In the genomic region with DNA sequence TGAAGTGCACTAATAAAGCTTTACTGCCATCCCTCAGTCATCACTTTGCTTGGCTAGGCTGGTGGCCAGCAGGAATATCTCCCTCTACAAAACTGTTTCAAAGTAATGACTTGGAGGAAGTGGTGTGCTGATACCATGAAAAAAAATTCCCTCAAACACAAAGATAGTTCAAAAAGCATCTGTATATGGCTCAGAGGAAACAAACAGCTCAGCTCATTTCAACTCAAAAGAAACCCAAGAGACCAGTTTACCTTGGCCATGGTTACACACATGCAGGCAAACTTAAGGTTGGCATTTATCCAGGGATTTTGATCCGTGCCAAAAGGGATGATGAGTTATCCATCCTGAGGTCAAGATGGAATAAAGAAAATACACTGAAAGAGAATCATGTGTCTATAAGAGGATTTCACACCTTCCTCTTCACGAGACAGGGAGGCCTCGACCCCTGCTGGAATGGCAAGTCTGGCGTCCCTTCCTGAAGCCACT, we compare ENCODE assay signal across 9 cellular contexts. TPM values are rescaled to one million over a fixed set of nuclear protein-coding genes. Genes with fewer than 3 reads are reported as not detected.
DNase-seq lines count a peak whose midpoint lies in the region; ATAC-seq and TF ChIP-seq lines count a peak whose summit lies in the region.
"Had no signal": no experiment of that assay in that cellular context is flagged by ENCODE, and none has a peak within 500 bp of the region (broad histone marks: within the 10 kb centered on the region; RNA-seq: fewer than 3 reads in every experiment).

No MANE protein-coding gene starts in this region.

- no peak overlapping the region for H3K9ac ChIP-seq in fibroblast of lung (ENCODE audit: insufficient read depth, low read length)

- peaks cover 10% of the 10 kb centered on the region for H3K4me1 ChIP-seq in fibroblast of lung (ENCODE audit: control insufficient read depth, extremely low read depth, insufficient read depth, low read length)
- H3K4me1 ChIP-seq: uterus had no signal

- H3K9me3 Mint-ChIP-seq in activated CD4-positive, alpha-beta T cell treated with anti-CD3 and anti-CD28 coated beads for 36 hours (ENCODE audit: low read depth), result no peaks in the 10 kb centered on the region
- H3K9me3 Mint-ChIP-seq in stimulated activated naive CD8-positive, alpha-beta T cell treated with anti-CD3 and anti-CD28 coated beads, Interleukin-15, amount 100 ng/mL, for 72 hours, result no peaks in the 10 kb centered on the region

- peak; percentile 67 for ATAC-seq in activated CD4-positive, alpha-beta T cell treated with anti-CD3 and anti-CD28 coated beads for 36 hours
- peak; percentile 72 for ATAC-seq in SK-N-SH treated with all-trans-retinoic acid at 6 μM for 48 hours
- ATAC-seq in stimulated activated naive CD8-positive, alpha-beta T cell treated with anti-CD3 and anti-CD28 coated beads, Interleukin-15, amount 100 ng/mL, for 72 hours, result peak; percentile 64

- no peaks in the 10 kb centered on the region for H4K20me1 ChIP-seq in fibroblast of lung (ENCODE audit: control insufficient read depth, extremely low read depth, insufficient read depth, low read length)

- no peak for TF ChIP-seq CTCF in fibroblast of lung (conservative IDR thresholded peaks at IDR 0.05 in 1 of 2, IDR thresholded peaks at IDR 0.05 in 1 of 2; ENCODE audit: low read depth in 1 of 2, low read length in 2 of 2)

- no peak overlapping the region for H2AFZ ChIP-seq in fibroblast of lung (ENCODE audit: low read length)

- no peaks in the 10 kb centered on the region for H3K27me3 Mint-ChIP-seq in activated CD4-positive, alpha-beta T cell treated with anti-CD3 and anti-CD28 coated beads for 36 hours
- H3K27me3 Mint-ChIP-seq in stimulated activated naive CD8-positive, alpha-beta T cell treated with anti-CD3 and anti-CD28 coated beads, Interleukin-15, amount 100 ng/mL, for 72 hours, result no peaks in the 10 kb centered on the region

- H3K4me1 Mint-ChIP-seq in activated CD4-positive, alpha-beta T cell treated with anti-CD3 and anti-CD28 coated beads for 36 hours, result peaks cover 88% of the 10 kb centered on the region
- peaks cover 89% of the 10 kb centered on the region for H3K4me1 Mint-ChIP-seq in stimulated activated naive CD8-positive, alpha-beta T cell treated with anti-CD3 and anti-CD28 coated beads, Interleukin-15, amount 100 ng/mL, for 72 hours

- intact Hi-C loops in activated CD4-positive, alpha-beta T cell treated with anti-CD3 and anti-CD28 coated beads for 36 hours (cut with DNase I, micrococcal nuclease), result loop anchor here in 1 of 2 experiments (2.0 kb wide), 1 partner anchor 15 kb away; no protein-coding TSS in a partner anchor

- peaks cover 35% of the 10 kb centered on the region for H3K36me3 Mint-ChIP-seq in activated CD4-positive, alpha-beta T cell treated with anti-CD3 and anti-CD28 coated beads for 36 hours (ENCODE audit: low read depth)

- H3K4me2 ChIP-seq in fibroblast of lung (ENCODE audit: extremely low read depth, insufficient read depth, low read length), result peak overlapping the region; percentile 5

- no peak overlapping the region for H3K4me3 ChIP-seq in fibroblast of lung (replicated peaks in 1 of 4; ENCODE audit: control extremely low read depth in 1 of 4, insufficient read depth in 1 of 4, low read depth in 3 of 4, low read length in 4 of 4)
- H3K4me3 ChIP-seq: uterus had no signal

- no peaks in the 10 kb centered on the region for H3K9me3 ChIP-seq in fibroblast of lung (ENCODE audit: control insufficient read depth, insufficient read depth, low read depth, low read length)
- H3K9me3 ChIP-seq: uterus had no signal

- H3K27ac ChIP-seq in fibroblast of lung (ENCODE audit: insufficient read depth, low read length), result no peak overlapping the region

- peak overlapping the region; percentile 88 for H3K27ac Mint-ChIP-seq in activated CD4-positive, alpha-beta T cell treated with anti-CD3 and anti-CD28 coated beads for 36 hours
- H3K27ac Mint-ChIP-seq in stimulated activated naive CD8-positive, alpha-beta T cell treated with anti-CD3 and anti-CD28 coated beads, Interleukin-15, amount 100 ng/mL, for 72 hours, result peak overlapping the region in 1 of 2 donors; percentile 67

- CTCF ChIA-PET in activated CD4-positive, alpha-beta T cell treated with anti-CD3 and anti-CD28 coated beads for 36 hours (lab: Charles Lee), result interaction anchor here (0.7 to 2.3 kb wide), 11 partner anchors 8 to 153 kb away, joined by 3 to 13 read pairs (median 4); partner anchors contain the start of gene WIPF1

- no peaks in the 10 kb centered on the region for H3K36me3 ChIP-seq in fibroblast of lung (ENCODE audit: control insufficient read depth, insufficient read depth, low read length)
- H3K36me3 ChIP-seq: uterus had no signal

- H3K4me3 Mint-ChIP-seq in activated CD4-positive, alpha-beta T cell treated with anti-CD3 and anti-CD28 coated beads for 36 hours, result peak overlapping the region; percentile 17
- peak overlapping the region; percentile 16 to 26 for H3K4me3 Mint-ChIP-seq in stimulated activated naive CD8-positive, alpha-beta T cell treated with anti-CD3 and anti-CD28 coated beads, Interleukin-15, amount 100 ng/mL, for 72 hours

- no peak for DNase-seq in activated CD4-positive, alpha-beta T cell treated with anti-CD3 and anti-CD28 coated beads for 36 hours
- no peak for DNase-seq in activated CD4-positive, alpha-beta T cell treated with anti-CD3 and anti-CD28 coated beads for 48 hours
- peak; percentile 38 to 85 for DNase-seq in fibroblast of lung (ENCODE audit: low read depth in 2 of 2)
- no peak for DNase-seq in stimulated activated naive CD8-positive, alpha-beta T cell treated with anti-CD3 and anti-CD28 coated beads, Interleukin-15, amount 100 ng/mL, for 72 hours
- no peak for DNase-seq in activated CD4-positive, CD25-positive, alpha-beta regulatory T cell treated with anti-CD3 and anti-CD28 coated beads, Interleukin-2, amount 50 U/mL, for 72 hours
- DNase-seq in COLO829 (ENCODE audit: low spot score), result no peak
- no peak for DNase-seq in stimulated activated CD4-positive, alpha-beta T cell treated with anti-CD3 and anti-CD28 coated beads, Interleukin-2, amount 100 ng/mL, for 48 hours
- DNase-seq: uterus had no signal

- no peaks in the 10 kb centered on the region for H3K79me2 ChIP-seq in fibroblast of lung (ENCODE audit: control insufficient read depth, insufficient read depth, low read length)

- H3K27me3 ChIP-seq in fibroblast of lung (ENCODE audit: control insufficient read depth, insufficient read depth, low read length), result no peaks in the 10 kb centered on the region
- H3K27me3 ChIP-seq: uterus had no signal

- POLR2A ChIA-PET in activated CD4-positive, alpha-beta T cell treated with anti-CD3 and anti-CD28 coated beads for 36 hours (lab: Charles Lee), result interaction anchor here (1.0 kb wide), 1 partner anchor 18 kb away, joined by 3 read pairs; the partner anchor contains the start of gene WIPF1

TF ChIP-seq in SK-N-SH treated with all-trans-retinoic acid at 6 μM for 48 hours, 23 proteins besides CTCF, POLR2A, EP300 and RAD21:
- peak; percentile 47 for TF ChIP-seq ISL1 (CRISPR knock-in tag; IDR thresholded peaks at IDR 0.05)
- no peak for TF ChIP-seq ZFP30 (CRISPR knock-in tag; IDR thresholded peaks at IDR 0.05)
- TF ChIP-seq, protein P1, sequence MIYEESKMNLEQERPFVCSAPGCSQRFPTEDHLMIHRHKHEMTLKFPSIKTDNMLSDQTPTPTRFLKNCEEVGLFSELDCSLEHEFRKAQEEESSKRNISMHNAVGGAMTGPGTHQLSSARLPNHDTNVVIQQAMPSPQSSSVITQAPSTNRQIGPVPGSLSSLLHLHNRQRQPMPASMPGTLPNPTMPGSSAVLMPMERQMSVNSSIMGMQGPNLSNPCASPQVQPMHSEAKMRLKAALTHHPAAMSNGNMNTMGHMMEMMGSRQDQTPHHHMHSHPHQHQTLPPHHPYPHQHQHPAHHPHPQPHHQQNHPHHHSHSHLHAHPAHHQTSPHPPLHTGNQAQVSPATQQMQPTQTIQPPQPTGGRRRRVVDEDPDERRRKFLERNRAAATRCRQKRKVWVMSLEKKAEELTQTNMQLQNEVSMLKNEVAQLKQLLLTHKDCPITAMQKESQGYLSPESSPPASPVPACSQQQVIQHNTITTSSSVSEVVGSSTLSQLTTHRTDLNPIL (CRISPR knock-in tag; IDR thresholded peaks at IDR 0.05; ENCODE audit: low read depth), result no peak
TF ChIP-seq in SK-N-SH treated with all-trans-retinoic acid at 6 μM for 48 hours: peak in this region for 1.

RNA-seq across cellular contexts. Expression of gene WIPF1, which starts 18.4 kb away (rescaled TPM):
- total RNA-seq in activated CD4-positive, alpha-beta T cell treated with anti-CD3 and anti-CD28 coated beads for 36 hours, result 100 to 1,000 TPM; 161 to 188 TPM
- total RNA-seq in fibroblast of lung, result 5.6 and 10.7 TPM in 2 replicates
- 22.6 and 23.6 TPM in 2 replicates for polyA plus RNA-seq in fibroblast of lung
- polyA plus RNA-seq in fibroblast of lung (2012), result 23.3 and 25.2 TPM in 2 replicates
- 15.7 and 22.5 TPM in 2 replicates for polyA minus RNA-seq in fibroblast of lung (ENCODE audit: low replicate concordance)

Comparison
In these comparisons a context has a peak if more than half of its experiments do, and no peak if none do; other contexts are left out.
1. DNase-seq: peak in fibroblast of lung (2 of 2); none in activated CD4-positive, alpha-beta T cell treated with anti-CD3 and anti-CD28 coated beads for 36 hours (single experiment), activated CD4-positive, alpha-beta T cell treated with anti-CD3 and anti-CD28 coated beads for 48 hours (single experiment), stimulated activated naive CD8-positive, alpha-beta T cell treated with anti-CD3 and anti-CD28 coated beads, Interleukin-15, amount 100 ng/mL, for 72 hours (0 of 2), activated CD4-positive, CD25-positive, alpha-beta regulatory T cell treated with anti-CD3 and anti-CD28 coated beads, Interleukin-2, amount 50 U/mL, for 72 hours (single experiment), COLO829 (single experiment) and stimulated activated CD4-positive, alpha-beta T cell treated with anti-CD3 and anti-CD28 coated beads, Interleukin-2, amount 100 ng/mL, for 48 hours (0 of 2).
2. RNA of gene WIPF1, which starts 18.4 kb away (total RNA-seq): 161 to 188 TPM in activated CD4-positive, alpha-beta T cell treated with anti-CD3 and anti-CD28 coated beads for 36 hours; 5.6 to 10.7 TPM in fibroblast of lung; every median in the first group is over 10 times any median in the second.
3. Peak in every context shown above with its lines, with median percentiles within 50 percentile points of each other: ATAC-seq.